33 cellular contexts compared by ENCODE assay signal in genomic region chr10:17475661-17476060, GRCh38. TPM values are rescaled to one million over a fixed set of nuclear protein-coding genes. Genes with fewer than 3 reads are reported as not detected.
"Had no signal": no experiment of that assay in that cellular context is flagged by ENCODE, and none has a peak within 500 bp of the region (broad histone marks: within the 10 kb centered on the region; RNA-seq: fewer than 3 reads in every experiment).

No MANE protein-coding gene starts in this region.

- H3K4me1 Mint-ChIP-seq: central memory CD8-positive, alpha-beta T cell had no signal

- H3K36me3 Mint-ChIP-seq: activated naive CD4-positive, alpha-beta T cell treated with anti-CD3 and anti-CD28 coated beads, Interleukin-2, amount 10 ng/mL, durations not matched to agents 7 days and 5 days; activated naive CD8-positive, alpha-beta T cell; WTC11 had no signal

- H3K36me3 ChIP-seq: brain microvascular endothelial cell, cardiac muscle cell, Peyer's patch, SJSA1 had no signal

- DNase-seq: activated CD4-positive, alpha-beta memory T cell treated with anti-CD3 and anti-CD28 coated beads for 36 hours; activated CD4-positive, alpha-beta T cell treated with anti-CD3 and anti-CD28 coated beads for 4 hours; activated CD4-positive, alpha-beta T cell treated with anti-CD3 and anti-CD28 coated beads, Interleukin-2, amount 50 U/mL, for 1 hour; activated CD8-positive, alpha-beta memory T cell treated with anti-CD3 and anti-CD28 coated beads, Interleukin-2, amount 50 U/mL, for 4 hours; activated gamma-delta T cell treated with Interleukin-2 at 50 U/mL for 16 hours; activated naive CD4-positive, alpha-beta T cell treated with anti-CD3 and anti-CD28 coated beads, Interleukin-2, amount 10 ng/mL, durations not matched to agents 7 days and 5 days; activated naive CD8-positive, alpha-beta T cell treated with anti-CD3 and anti-CD28 coated beads, Interleukin-2, amount 50 U/mL, for 24 hours; activated T-cell treated with anti-CD3 and anti-CD28 coated beads for 4 hours; activated T-cell treated with anti-CD3 and anti-CD28 coated beads, Interleukin-2, amount 50 U/mL, for 4 hours; amniotic stem cell; aorta; brain microvascular endothelial cell; Karpas-422; NCI-H1092; NCI-H1436 treated with DMSO at 0.1 percent for 48 hours; NCI-H1694 treated with DMSO at 0.1 percent for 48 hours; NCI-H2029; NCI-H226; NCI-H524 treated with DMSO at 0.1 percent for 48 hours; Peyer's patch; RPMI8226; SHP77 treated with DMSO at 0.1 percent for 48 hours; SK-N-SH had no signal

- ATAC-seq: activated CD4-positive, CD25-positive, alpha-beta regulatory T cell treated with anti-CD3 and anti-CD28 coated beads, Interleukin-2, amount 50 U/mL, for 24 hours; activated naive CD8-positive, alpha-beta T cell treated with anti-CD3 and anti-CD28 coated beads, Interleukin-2, amount 50 U/mL, for 24 hours; activated T-cell treated with anti-CD3 and anti-CD28 coated beads, Interleukin-2, amount 50 U/mL, for 4 hours; WTC11 had no signal

- H3K9me3 Mint-ChIP-seq: activated T-cell treated with anti-CD3 and anti-CD28 coated beads, Interleukin-2, amount 50 U/mL, for 4 hours; activated T-helper 1 cell treated with anti-CD3 and anti-CD28 coated beads, Interleukin-12 subunit alpha, Interleukin-12 subunit beta, Interleukin-2, Interleukin-4 antibody, amounts not matched to agents 30 ng/mL and 10 ng/mL and 1 ng/mL, durations not matched to agents 14 hours and 24 hours and 36 hours; central memory CD8-positive, alpha-beta T cell; T-helper 1 cell treated with Interleukin-12 subunit alpha and Interleukin-12 subunit beta and Interleukin-4 antibody, amounts not matched to agents 30 μg/mL and 1 μg/mL, for 36 hours; T-helper 2 cell treated with Interferon-gamma antibody and Interleukin-4, amounts not matched to agents 5 μg/mL and 100 μg/mL, for 36 hours had no signal

- H3K27me3 ChIP-seq: brain microvascular endothelial cell, cardiac muscle cell, Peyer's patch, SJSA1 had no signal

- H3K4me3 ChIP-seq: cardiac muscle cell, Peyer's patch, SJSA1 had no signal

- H3K27me3 Mint-ChIP-seq: central memory CD8-positive, alpha-beta T cell had no signal

- H3K4me1 ChIP-seq: Peyer's patch, SJSA1 had no signal

- H3K27ac Mint-ChIP-seq: activated CD4-positive, alpha-beta memory T cell treated with anti-CD3 and anti-CD28 coated beads for 36 hours; activated naive CD4-positive, alpha-beta T cell treated with anti-CD3 and anti-CD28 coated beads, Interleukin-2, amount 10 ng/mL, durations not matched to agents 7 days and 5 days; activated naive CD8-positive, alpha-beta T cell; activated naive CD8-positive, alpha-beta T cell treated with anti-CD3 and anti-CD28 coated beads, Interleukin-2, amount 50 U/mL, for 24 hours; activated T-helper 1 cell treated with anti-CD3 and anti-CD28 coated beads, Interleukin-12 subunit alpha, Interleukin-12 subunit beta, Interleukin-2, Interleukin-4 antibody, amounts not matched to agents 30 ng/mL and 10 ng/mL and 1 ng/mL, durations not matched to agents 14 hours and 24 hours and 36 hours; T-helper 1 cell treated with Interleukin-12 subunit alpha and Interleukin-12 subunit beta and Interleukin-4 antibody, amounts not matched to agents 30 μg/mL and 1 μg/mL, for 36 hours; T-helper 2 cell treated with Interferon-gamma antibody and Interleukin-4, amounts not matched to agents 5 μg/mL and 100 μg/mL, for 36 hours; WTC11 had no signal

- H3K9me3 ChIP-seq: Peyer's patch, SJSA1, SK-N-SH had no signal

- H3K9ac ChIP-seq: SK-N-SH had no signal

- H3K4me2 ChIP-seq: SK-N-SH had no signal

- H3K4me3 Mint-ChIP-seq: activated CD4-positive, alpha-beta memory T cell treated with anti-CD3 and anti-CD28 coated beads for 36 hours; activated naive CD4-positive, alpha-beta T cell treated with anti-CD3 and anti-CD28 coated beads, Interleukin-2, amount 10 ng/mL, durations not matched to agents 7 days and 5 days; activated naive CD8-positive, alpha-beta T cell; activated naive CD8-positive, alpha-beta T cell treated with anti-CD3 and anti-CD28 coated beads, Interleukin-2, amount 50 U/mL, for 24 hours; activated T-cell treated with anti-CD3 and anti-CD28 coated beads, Interleukin-2, amount 50 U/mL, for 4 hours; activated T-helper 1 cell treated with anti-CD3 and anti-CD28 coated beads, Interleukin-12 subunit alpha, Interleukin-12 subunit beta, Interleukin-2, Interleukin-4 antibody, amounts not matched to agents 30 ng/mL and 10 ng/mL and 1 ng/mL, durations not matched to agents 14 hours and 24 hours and 36 hours; central memory CD8-positive, alpha-beta T cell; T-helper 1 cell treated with Interleukin-12 subunit alpha and Interleukin-12 subunit beta and Interleukin-4 antibody, amounts not matched to agents 30 μg/mL and 1 μg/mL, for 36 hours; T-helper 2 cell treated with Interferon-gamma antibody and Interleukin-4, amounts not matched to agents 5 μg/mL and 100 μg/mL, for 36 hours; WTC11 had no signal

- H3K27ac ChIP-seq: brain microvascular endothelial cell, cardiac muscle cell, Peyer's patch, SJSA1 had no signal

RNA-seq across cellular contexts. Expression of gene ST8SIA6, which starts 21.3 kb away (rescaled TPM):
- total RNA-seq: activated T-helper 1 cell treated with anti-CD3 and anti-CD28 coated beads, Interleukin-12 subunit alpha, Interleukin-12 subunit beta, Interleukin-2, Interleukin-4 antibody, amounts not matched to agents 30 ng/mL and 10 ng/mL and 1 ng/mL, durations not matched to agents 14 hours and 24 hours and 36 hours; cardiac muscle cell; chondrocyte; Peyer's patch had no signal
